Comparison of ENCODE assay signal across 8 cellular contexts in genomic region chr4:6575503-6576240, GRCh38. TPM values are rescaled to one million over a fixed set of nuclear protein-coding genes. Genes with fewer than 3 reads are reported as not detected.
DNase-seq lines count a peak whose midpoint lies in the region; ATAC-seq lines count a peak whose summit lies in the region.

No MANE protein-coding gene starts in this region.

- ATAC-seq in HG03442 (IDR thresholded peaks at IDR 0.05; ENCODE audit: unreplicated experiment) (no peak), HG02938 (IDR thresholded peaks at IDR 0.05; ENCODE audit: unreplicated experiment) (no peak)

- H3K27ac ChIP-seq in layer of hippocampus (ENCODE audit: low read depth, low read length): peak overlapping the region; percentile 76
- H3K27ac ChIP-seq in temporal lobe (ENCODE audit: low read depth, low read length): peak overlapping the region; percentile 92

- H3K27ac Mint-ChIP-seq in T-helper 2 cell treated with Interferon-gamma antibody and Interleukin-4, amounts not matched to agents 5 μg/mL and 100 μg/mL, for 36 hours: peak overlapping the region; percentile 84
- H3K27ac Mint-ChIP-seq in activated naive CD8-positive, alpha-beta T cell treated with anti-CD3 and anti-CD28 coated beads for 36 hours: peak overlapping the region; percentile 82

- no peaks in the 10 kb centered on the region for H3K27me3 ChIP-seq in layer of hippocampus (ENCODE audit: control insufficient read depth, insufficient read depth, low read length)

- H3K36me3 Mint-ChIP-seq in T-helper 2 cell treated with Interferon-gamma antibody and Interleukin-4, amounts not matched to agents 5 μg/mL and 100 μg/mL, for 36 hours (ENCODE audit: low read depth): peaks cover 24% of the 10 kb centered on the region
- H3K36me3 Mint-ChIP-seq in activated naive CD8-positive, alpha-beta T cell treated with anti-CD3 and anti-CD28 coated beads for 36 hours: peaks cover 19% of the 10 kb centered on the region

- peaks cover 10% of the 10 kb centered on the region for H3K4me1 Mint-ChIP-seq in T-helper 2 cell treated with Interferon-gamma antibody and Interleukin-4, amounts not matched to agents 5 μg/mL and 100 μg/mL, for 36 hours (ENCODE audit: low read depth)
- peaks cover 2% of the 10 kb centered on the region for H3K4me1 Mint-ChIP-seq in activated naive CD8-positive, alpha-beta T cell treated with anti-CD3 and anti-CD28 coated beads for 36 hours

- H3K4me3 Mint-ChIP-seq in T-helper 2 cell treated with Interferon-gamma antibody and Interleukin-4, amounts not matched to agents 5 μg/mL and 100 μg/mL, for 36 hours: peak overlapping the region; percentile 85
- H3K4me3 Mint-ChIP-seq in activated naive CD8-positive, alpha-beta T cell treated with anti-CD3 and anti-CD28 coated beads for 36 hours: peak overlapping the region; percentile 83

- H3K9me3 Mint-ChIP-seq in T-helper 2 cell treated with Interferon-gamma antibody and Interleukin-4, amounts not matched to agents 5 μg/mL and 100 μg/mL, for 36 hours: peaks cover 5% of the 10 kb centered on the region
- peaks cover 5% of the 10 kb centered on the region for H3K9me3 Mint-ChIP-seq in activated naive CD8-positive, alpha-beta T cell treated with anti-CD3 and anti-CD28 coated beads for 36 hours

- H3K27me3 Mint-ChIP-seq in T-helper 2 cell treated with Interferon-gamma antibody and Interleukin-4, amounts not matched to agents 5 μg/mL and 100 μg/mL, for 36 hours (ENCODE audit: low read depth): peaks cover 8% of the 10 kb centered on the region
- H3K27me3 Mint-ChIP-seq in activated naive CD8-positive, alpha-beta T cell treated with anti-CD3 and anti-CD28 coated beads for 36 hours: no peaks in the 10 kb centered on the region

- no peak for DNase-seq in T-helper 2 cell treated with Interferon-gamma antibody and Interleukin-4, amounts not matched to agents 5 μg/mL and 100 μg/mL, for 36 hours (ENCODE audit: low spot score)
- DNase-seq in T-helper 2 cell (no peak), NCI-H345 (lab: John Stamatoyannopoulos, UW) (no peak)
- DNase-seq in activated naive CD8-positive, alpha-beta T cell treated with anti-CD3 and anti-CD28 coated beads for 36 hours: no peak

RNA-seq across cellular contexts. Expression of gene MAN2B2, which starts 0.7 kb away (rescaled TPM):
- total RNA-seq in activated naive CD8-positive, alpha-beta T cell treated with anti-CD3 and anti-CD28 coated beads for 36 hours: 10 to 100 TPM; 10.6 to 10.9 TPM
- 5.4 TPM for total RNA-seq in temporal lobe
